Comparison of ENCODE assay signal across 10 cellular contexts in the genomic region with DNA sequence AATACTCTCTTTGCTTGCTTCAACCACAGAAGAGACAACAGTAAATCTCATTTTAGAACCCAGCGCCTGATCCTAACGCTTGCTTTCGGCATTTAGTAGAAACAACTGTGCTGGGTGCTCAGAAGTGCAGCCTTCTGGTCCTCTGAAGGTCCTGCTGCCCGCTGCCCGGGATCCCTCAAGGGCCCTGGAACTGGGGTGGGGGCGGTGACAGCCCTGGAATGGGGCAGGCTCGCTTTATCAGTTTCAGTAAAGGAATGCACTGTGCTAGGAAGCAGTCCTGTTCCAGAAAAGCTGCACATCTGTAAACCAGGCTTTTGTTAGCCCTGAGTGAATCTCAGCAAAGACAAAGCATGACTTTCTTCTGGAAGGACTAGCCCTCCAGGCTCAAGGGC.
DNase-seq lines count a peak whose midpoint lies in the region; ATAC-seq lines count a peak whose summit lies in the region.
"Had no signal": no experiment of that assay in that cellular context is flagged by ENCODE, and none has a peak within 500 bp of the region (broad histone marks: within the 10 kb centered on the region; RNA-seq: fewer than 3 reads in every experiment).

No MANE protein-coding gene starts in this region.

- peaks cover 16% of the 10 kb centered on the region for H3K4me1 ChIP-seq in right cardiac atrium (ENCODE audit: control insufficient read depth, insufficient read depth, low read length)
- H3K4me1 ChIP-seq in rectal smooth muscle tissue (ENCODE audit: control insufficient read depth, insufficient read depth, low read length), result peaks cover 16% of the 10 kb centered on the region

- DNase-seq in COLO829 (ENCODE audit: low spot score), result peak; percentile 89
- peak; percentile 44 for DNase-seq in astrocyte of the hippocampus (ENCODE audit: low read depth, low spot score)
- peak in 2 of 3 donors; percentile 79 to 82 for DNase-seq in right cardiac atrium
- DNase-seq in COLO668 (lab: John Stamatoyannopoulos, UW; ENCODE audit: unreplicated experiment), result no peak
- no peak for DNase-seq in activated CD4-positive, CD25-positive, alpha-beta regulatory T cell (lab: John Stamatoyannopoulos, UW)
- DNase-seq: activated CD4-positive, alpha-beta T cell treated with anti-CD3 and anti-CD28 coated beads, Interleukin-2, amount 50 U/mL, for 48 hours; CD4-positive, CD25-positive, alpha-beta regulatory T cell had no signal

- H3K4me3 ChIP-seq in right cardiac atrium (ENCODE audit: low read length) (peak overlapping the region; percentile 24), rectal smooth muscle tissue (ENCODE audit: low read length) (peak overlapping the region; percentile 54)

- intact Hi-C loops in right cardiac atrium (cut with DNase I), result no loop called here

- H3K9me3 ChIP-seq in right cardiac atrium (ENCODE audit: control insufficient read depth, low read length), result no peaks in the 10 kb centered on the region

- no peak overlapping the region for H3K9ac ChIP-seq in rectal smooth muscle tissue (ENCODE audit: low read length)

- ATAC-seq in right cardiac atrium (peak; percentile 39 to 58), GM21576 (IDR thresholded peaks at IDR 0.05; ENCODE audit: unreplicated experiment) (no peak), GM21447 (IDR thresholded peaks at IDR 0.05; ENCODE audit: unreplicated experiment) (no peak)

- H3K36me3 ChIP-seq in rectal smooth muscle tissue (ENCODE audit: control insufficient read depth, insufficient read depth, low read length), result no peaks in the 10 kb centered on the region

- H3K27me3 ChIP-seq in right cardiac atrium (ENCODE audit: control insufficient read depth, insufficient read depth) (no peaks in the 10 kb centered on the region), rectal smooth muscle tissue (ENCODE audit: control insufficient read depth, insufficient read depth, low read length) (no peaks in the 10 kb centered on the region)

- peak overlapping the region; percentile 92 for H3K27ac ChIP-seq in right cardiac atrium (ENCODE audit: low read length)
- peak overlapping the region; percentile 64 for H3K27ac ChIP-seq in rectal smooth muscle tissue (ENCODE audit: low read depth, low read length)

- WGBS in right cardiac atrium, result 38% methylated on average over 7 of the region's 7 CpGs

Comparison
In these comparisons a context has a peak if more than half of its experiments do, and no peak if none do; other contexts are left out.
1. DNase-seq: peak in COLO829 (single experiment), astrocyte of the hippocampus (single experiment) and right cardiac atrium (2 of 3); none in COLO668 (single experiment) and activated CD4-positive, CD25-positive, alpha-beta regulatory T cell (0 of 4).
2. ATAC-seq: peak in right cardiac atrium (2 of 2); none in GM21576 (single experiment) and GM21447 (single experiment).